ENCODE assay signal across 9 cellular contexts in genomic region chr7:105224884-105225651, GRCh38.
DNase-seq lines count a peak whose midpoint lies in the region; ATAC-seq, FAIRE-seq and TF ChIP-seq lines count a peak whose summit lies in the region.
"Had no signal": no experiment of that assay in that cellular context is flagged by ENCODE, and none has a peak within 500 bp of the region (broad histone marks: within the 10 kb centered on the region; RNA-seq: fewer than 3 reads in every experiment).

No MANE protein-coding gene starts in this region.

- peak; percentile 94 for ATAC-seq in HG03342 (IDR thresholded peaks at IDR 0.05; ENCODE audit: unreplicated experiment)
- no peak for ATAC-seq in GM18520 (IDR thresholded peaks at IDR 0.05; ENCODE audit: unreplicated experiment)

- no peak for TF ChIP-seq CTCF in fibroblast of villous mesenchyme (IDR thresholded peaks at IDR 0.05; ENCODE audit: insufficient read depth, low read depth, low read length)

- DNase-seq in Caki2 (ENCODE audit: low read depth) (peak; percentile 65), GM19239 (ENCODE audit: insufficient read length, low spot score) (peak; percentile 21), SK-MEL-5 (ENCODE audit: low read depth, low spot score) (peak; percentile 90), fibroblast of villous mesenchyme (ENCODE audit: low read depth) (peak; percentile 79), NCI-H524 (lab: John Stamatoyannopoulos, UW) (no peak)

- H3K4me3 ChIP-seq in fibroblast of villous mesenchyme (ENCODE audit: low read depth, low read length), result no peak overlapping the region
- H3K4me3 ChIP-seq in urinary bladder (ENCODE audit: low read depth, low read length), result no peak overlapping the region

- no peaks in the 10 kb centered on the region for H3K4me1 ChIP-seq in urinary bladder (ENCODE audit: insufficient read depth)

- no peaks in the 10 kb centered on the region for H3K36me3 ChIP-seq in urinary bladder (ENCODE audit: insufficient read depth)

- in situ Hi-C loops in Caki2 (cut with HindIII; ENCODE audit: low pct_unique_long_range_greater_than_20kb, low sequenced_read_pairs), result no loop called here
- in situ Hi-C loops in SK-MEL-5 (cut with HindIII; ENCODE audit: low pct_unique_long_range_greater_than_20kb, low sequenced_read_pairs), result no loop called here

- WGBS in urinary bladder, result 66% methylated on average over 6 of the region's 6 CpGs

- peak; percentile 96 for FAIRE-seq in GM19239 (lab: Jason Lieb, UNC)

- peak overlapping the region; percentile 10 for H3K27ac ChIP-seq in urinary bladder (ENCODE audit: low read depth)
- H3K27ac ChIP-seq: VCaP had no signal

Comparison
In these comparisons a context has a peak if more than half of its experiments do, and no peak if none do; other contexts are left out.
1. DNase-seq: peak in Caki2 (single experiment), GM19239 (single experiment), SK-MEL-5 (single experiment) and fibroblast of villous mesenchyme (single experiment); none in NCI-H524 (0 of 2).